ENCODE assay signal across 9 cellular contexts in the genomic region with DNA sequence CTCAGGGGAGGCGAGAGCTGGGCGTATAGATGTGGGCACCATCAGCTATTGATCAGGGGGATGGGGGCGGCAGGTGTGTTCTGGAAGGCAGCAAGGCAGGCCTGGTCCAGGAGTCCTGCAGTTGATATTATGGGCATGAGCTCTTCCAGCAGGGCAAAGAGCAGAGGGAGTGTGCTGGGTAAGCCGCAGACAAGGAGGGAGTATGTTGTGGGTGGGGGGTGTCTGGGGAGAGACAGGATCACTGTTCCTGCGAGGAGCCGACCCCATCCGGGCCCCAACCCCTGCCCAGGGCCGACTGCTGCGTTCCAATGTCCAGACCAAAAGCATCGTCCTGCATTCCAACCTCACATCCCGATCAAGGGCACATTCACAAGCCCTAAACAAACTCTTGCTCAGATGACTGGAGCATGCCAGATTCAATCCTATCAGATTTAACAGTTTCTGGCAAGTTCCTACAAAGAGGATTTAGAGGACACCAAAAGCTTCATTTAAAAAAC. TPM values are rescaled to one million over a fixed set of nuclear protein-coding genes. Genes with fewer than 3 reads are reported as not detected.
DNase-seq lines count a peak whose midpoint lies in the region; ATAC-seq, FAIRE-seq and TF ChIP-seq lines count a peak whose summit lies in the region.
"Had no signal": no experiment of that assay in that cellular context is flagged by ENCODE, and none has a peak within 500 bp of the region (broad histone marks: within the 10 kb centered on the region; RNA-seq: fewer than 3 reads in every experiment).

No MANE protein-coding gene starts in this region.

- intact Hi-C loops in kidney (cut with DNase I), result no loop called here

- H3K9me3 ChIP-seq in kidney (ENCODE audit: control insufficient read depth in 1 of 2, low read length in 2 of 2), result no peaks in the 10 kb centered on the region
- H3K9me3 ChIP-seq in thoracic aorta, result no peaks in the 10 kb centered on the region

- no peaks in the 10 kb centered on the region for H3K27me3 ChIP-seq in thoracic aorta (replicated peaks; ENCODE audit: insufficient read depth)

- TF ChIP-seq CTCF in WI38 (IDR thresholded peaks at IDR 0.05; ENCODE audit: low read depth, low read length), result no peak
- TF ChIP-seq CTCF in kidney (IDR thresholded peaks at IDR 0.05; ENCODE audit: borderline replicate concordance, extremely low read depth, insufficient read depth), result no peak
- TF ChIP-seq CTCF in thoracic aorta (IDR thresholded peaks at IDR 0.05), result no peak

- in situ Hi-C loops in G401 (cut with HindIII; ENCODE audit: low sequenced_read_pairs), result no loop called here

- no peak overlapping the region for H3K9ac ChIP-seq in kidney (ENCODE audit: low read length in 2 of 2)

- peak; percentile 51 for DNase-seq in kidney
- no peak for DNase-seq in thoracic aorta (ENCODE audit: low spot score)
- DNase-seq in SKM-1 treated with dmso at 0.1 percent for 144 hours (lab: John Stamatoyannopoulos, UW; ENCODE audit: unreplicated experiment), result no peak
- DNase-seq in G401 (ENCODE audit: low spot score), result no peak
- DNase-seq: occipital lobe, T-helper 1 cell had no signal

- H3K4me1 ChIP-seq in kidney (ENCODE audit: control insufficient read depth in 1 of 2, insufficient read depth in 1 of 2, low read depth in 1 of 2, low read length in 2 of 2) (peaks cover 12 to 25% of the 10 kb centered on the region in 2 donors), thoracic aorta (ENCODE audit: control insufficient read depth in 1 of 2, low read depth in 2 of 2) (peaks cover 41 to 71% of the 10 kb centered on the region in 2 donors)

- no peak overlapping the region for H3K27ac ChIP-seq in kidney (ENCODE audit: low read depth in 2 of 2, low read length in 2 of 2)
- peak overlapping the region; percentile 94 to 98 for H3K27ac ChIP-seq in thoracic aorta

- no peak for FAIRE-seq in kidney (lab: Jason Lieb, UNC)

- no peak for ATAC-seq in thoracic aorta (ENCODE audit: insufficient number of reproducible peaks, low FRiP score, low read depth)
- ATAC-seq in GM18502 (IDR thresholded peaks at IDR 0.05; ENCODE audit: poor library complexity, unreplicated experiment), result no peak
- ATAC-seq: activated T-helper 17 cell treated with anti-CD3 and anti-CD28 coated beads, Interleukin-2, amount 50 U/mL, for 72 hours had no signal

- H3K4me3 ChIP-seq in WI38 (ENCODE audit: low read depth, low read length) (peak overlapping the region; percentile 18; the same call in 1 of the 2 replicates), kidney (ENCODE audit: low read length in 2 of 2) (no peak overlapping the region), thoracic aorta (peak overlapping the region; percentile 69)

- H3K36me3 ChIP-seq in kidney (ENCODE audit: control insufficient read depth in 1 of 2, insufficient read depth in 2 of 2, low read length in 2 of 2), result no peaks in the 10 kb centered on the region
- no peaks in the 10 kb centered on the region for H3K36me3 ChIP-seq in thoracic aorta

RNA-seq across cellular contexts. Expression of a gene that starts 9.2 kb away (rescaled TPM):
- 130 TPM for total RNA-seq in kidney
- polyA plus RNA-seq in kidney (ENCODE audit: insufficient read depth, low read depth, low replicate concordance), result 72.4 TPM
- 100 to 1,000 TPM; 241 to 341 TPM for total RNA-seq in thoracic aorta
- 93.4 and 96.7 TPM in 2 replicates for total RNA-seq in G401 (2014; rRNA removed; shearing (Covaris generic))

RNA-seq across cellular contexts. Expression of a gene that starts 24.9 kb away (rescaled TPM):
- total RNA-seq in kidney, result 23.6 TPM
- polyA plus RNA-seq in kidney (ENCODE audit: insufficient read depth, low read depth, low replicate concordance), result 34.3 TPM
- total RNA-seq in thoracic aorta, result 10 to 100 TPM; 32.4 to 36.1 TPM
- 14.6 and 31.9 TPM in 2 replicates for total RNA-seq in G401 (2014; rRNA removed; shearing (Covaris generic))

RNA-seq across cellular contexts. Expression of a gene that starts 25.1 kb away (rescaled TPM):
- 38.2 TPM for total RNA-seq in kidney
- polyA plus RNA-seq in kidney (ENCODE audit: insufficient read depth, low read depth, low replicate concordance), result 53.0 TPM
- total RNA-seq in thoracic aorta, result 10 to 100 TPM; 12.1 to 42.5 TPM
- total RNA-seq in G401 (2014; rRNA removed; shearing (Covaris generic)), result 25.9 and 34.6 TPM in 2 replicates

RNA-seq across cellular contexts. Expression of a gene that starts 35.6 kb away (rescaled TPM):
- 155 TPM for total RNA-seq in kidney
- polyA plus RNA-seq in kidney (ENCODE audit: insufficient read depth, low read depth, low replicate concordance), result 129 TPM
- 100 to 1,000 TPM; 265 to 266 TPM for total RNA-seq in thoracic aorta
- total RNA-seq in G401 (2014; rRNA removed; shearing (Covaris generic)), result 369 and 387 TPM in 2 replicates

RNA-seq across cellular contexts. Expression of a gene that starts 36.4 kb away (rescaled TPM):
- total RNA-seq in kidney, result 22.6 TPM
- polyA plus RNA-seq in kidney (ENCODE audit: insufficient read depth, low read depth, low replicate concordance), result 12.5 TPM
- 10 to 100 TPM; 49.7 to 52.3 TPM for total RNA-seq in thoracic aorta
- 11.5 and 45.7 TPM in 2 replicates for total RNA-seq in G401 (2014; rRNA removed; shearing (Covaris generic))

Comparison
In these comparisons a context has a peak if more than half of its experiments do, and no peak if none do; other contexts are left out.
1. H3K4me3 ChIP-seq: peak in WI38 (single experiment) and thoracic aorta (single experiment); none in kidney (0 of 2).
2. H3K27ac ChIP-seq: peak in thoracic aorta (2 of 2); none in kidney (0 of 2).